Comparison of ENCODE assay signal across 13 cellular contexts in the genomic region with DNA sequence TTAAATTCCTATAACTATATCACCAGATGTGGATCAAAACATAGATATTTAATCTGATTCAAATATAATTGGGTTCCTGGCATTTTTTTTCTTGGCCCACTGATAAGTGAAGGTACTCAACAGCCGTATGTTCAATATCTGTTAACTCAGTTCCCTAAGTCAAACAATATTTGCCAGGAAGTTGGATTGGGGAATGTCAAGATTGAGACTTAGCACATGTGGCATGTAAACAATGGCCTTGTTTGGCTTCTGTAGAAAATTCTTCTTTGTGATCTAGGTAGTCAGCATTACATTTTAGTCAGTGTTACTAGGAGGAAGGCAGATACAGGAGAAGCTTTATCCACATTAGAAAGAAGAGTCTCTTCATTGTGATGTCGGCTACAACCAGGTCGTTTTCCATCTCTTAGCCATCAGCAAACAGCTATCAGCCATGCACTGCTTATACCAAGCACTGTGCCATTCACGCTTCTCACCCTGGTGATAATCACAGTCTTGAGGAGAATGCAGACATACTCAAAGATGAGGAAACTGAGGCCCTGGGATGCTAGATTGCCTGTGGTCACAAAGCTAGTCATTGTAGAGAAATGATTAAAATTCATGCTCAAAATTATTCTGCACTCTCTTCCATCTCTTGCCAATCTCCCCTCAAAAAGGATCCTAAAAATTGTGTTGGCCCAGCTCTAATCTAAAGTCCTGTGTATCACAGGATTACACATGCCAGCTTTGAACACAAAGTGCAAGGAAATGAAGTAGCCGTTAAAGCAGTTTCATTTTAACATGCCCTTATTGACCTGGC. TPM values are rescaled to one million over a fixed set of nuclear protein-coding genes. Genes with fewer than 3 reads are reported as not detected.
A peak's percentile ranks its signal among the peaks of the same experiment; 100 is the strongest.
DNase-seq lines count a peak whose midpoint lies in the region; ATAC-seq and TF ChIP-seq lines count a peak whose summit lies in the region.
"Had no signal": no experiment of that assay in that cellular context is flagged by ENCODE, and none has a peak within 500 bp of the region (broad histone marks: within the 10 kb centered on the region; RNA-seq: fewer than 3 reads in every experiment).

No MANE protein-coding gene starts in this region.

- H3K36me3 ChIP-seq in Caco-2 (ENCODE audit: control insufficient read depth, insufficient read depth, low read length) (no peaks in the 10 kb centered on the region), MG63 (no peaks in the 10 kb centered on the region; the same call in 1 of the 2 replicates)
- H3K36me3 ChIP-seq in naive thymus-derived CD4-positive, alpha-beta T cell (ENCODE audit: control insufficient read depth in 2 of 3, insufficient read depth in 3 of 3, low read length in 3 of 3) = no peaks in the 10 kb centered on the region

- CTCF ChIA-PET in Caco-2 (lab: Charles Lee) = interaction anchor here (1.1 kb wide), 1 partner anchor 42 kb away, joined by 5 read pairs; no protein-coding TSS in a partner anchor
- CTCF ChIA-PET in naive thymus-derived CD4-positive, alpha-beta T cell (lab: Charles Lee) = no interaction called here

- no peak overlapping the region for H3K27ac ChIP-seq in naive thymus-derived CD4-positive, alpha-beta T cell (ENCODE audit: low read depth, low read length)

- peaks cover 47% of the 10 kb centered on the region for H3K4me1 Mint-ChIP-seq in Caco-2 (ENCODE audit: low read depth, unreplicated experiment)
- H3K4me1 Mint-ChIP-seq in brain = peaks cover 40% of the 10 kb centered on the region
- peaks cover 4 to 27% (median 10%) of the 10 kb centered on the region in 7 donors for H3K4me1 Mint-ChIP-seq in naive thymus-derived CD4-positive, alpha-beta T cell

- ATAC-seq in naive thymus-derived CD4-positive, alpha-beta T cell = no peak
- no peak for ATAC-seq in GM18517 (IDR thresholded peaks at IDR 0.05; ENCODE audit: unreplicated experiment)

- TSS peak; percentile 96 for BruUV-seq in Caco-2 (replicated peaks; lab: Mats Ljungman, UMichigan)

- TF ChIP-seq CTCF in Caco-2 (IDR thresholded peaks at IDR 0.05; ENCODE audit: insufficient read depth in 1 of 2, low read depth in 1 of 2, low read length in 1 of 2, severe bottlenecking in 1 of 2, unreplicated experiment in 1 of 2) (no peak), brain (conservative IDR thresholded peaks at IDR 0.05) (no peak)

- H3K27ac Mint-ChIP-seq in Caco-2 (ENCODE audit: unreplicated experiment) (peak overlapping the region; percentile 83), brain (peak overlapping the region in 4 of 5 experiments; percentile 10 to 85 (median 54))
- peak overlapping the region in 2 of 9 donors; percentile 6 to 63 for H3K27ac Mint-ChIP-seq in naive thymus-derived CD4-positive, alpha-beta T cell
- H3K27ac Mint-ChIP-seq: naive B cell had no signal

- no peaks in the 10 kb centered on the region for H3K27me3 ChIP-seq in Caco-2 (replicated peaks; ENCODE audit: control insufficient read depth, insufficient read depth, low read length)
- H3K27me3 ChIP-seq in MG63 = no peaks in the 10 kb centered on the region
- no peaks in the 10 kb centered on the region for H3K27me3 ChIP-seq in naive thymus-derived CD4-positive, alpha-beta T cell (ENCODE audit: control insufficient read depth in 2 of 2, insufficient read depth in 2 of 2, low read length in 2 of 2)

- DNase-seq in Caco-2 (no peak), MG63 (no peak), GM19238 (ENCODE audit: insufficient read length, low spot score) (no peak), NCI-H510A treated with DMSO at 0.1 percent for 48 hours (lab: John Stamatoyannopoulos, UW) (no peak), midbrain (lab: John Stamatoyannopoulos, UW) (no peak)
- no peak for DNase-seq in naive thymus-derived CD4-positive, alpha-beta T cell
- DNase-seq: GF-D8; naive B cell; stimulated activated naive CD4-positive, alpha-beta T cell; SW 1271 had no signal

- H3K4me3 ChIP-seq in Caco-2 (ENCODE audit: low read depth, low read length) (peak overlapping the region; percentile 19), MG63 (peak overlapping the region; percentile 11)
- H3K4me3 ChIP-seq in naive thymus-derived CD4-positive, alpha-beta T cell (ENCODE audit: low read length) = no peak overlapping the region

- intact Hi-C loops in Caco-2 (cut with micrococcal nuclease; ENCODE audit: unreplicated experiment) = loop anchor here (1.0 to 2.0 kb wide), 3 partner anchors 8 to 64 kb away; a partner anchor contains a TSS
- intact Hi-C loops in naive thymus-derived CD4-positive, alpha-beta T cell (cut with micrococcal nuclease) = no loop called here

- H3K27me3 Mint-ChIP-seq in Caco-2 (ENCODE audit: insufficient read depth, unreplicated experiment) (no peaks in the 10 kb centered on the region), brain (peaks cover 10% of the 10 kb centered on the region)
- H3K27me3 Mint-ChIP-seq in naive thymus-derived CD4-positive, alpha-beta T cell = peaks cover 0 to 9% (median 0%) of the 10 kb centered on the region in 5 donors

- H3K9me3 Mint-ChIP-seq in Caco-2 (ENCODE audit: unreplicated experiment) (no peaks in the 10 kb centered on the region), brain (no peaks in the 10 kb centered on the region)
- H3K9me3 Mint-ChIP-seq in naive thymus-derived CD4-positive, alpha-beta T cell = peaks cover 0 to 4% (median 0%) of the 10 kb centered on the region in 11 donors
- H3K9me3 Mint-ChIP-seq: naive B cell had no signal

- H3K4me1 ChIP-seq in Caco-2 = peaks cover 50% of the 10 kb centered on the region
- H3K4me1 ChIP-seq in naive thymus-derived CD4-positive, alpha-beta T cell (ENCODE audit: control insufficient read depth in 2 of 2, insufficient read depth in 2 of 2, low read length in 2 of 2) = no peaks in the 10 kb centered on the region

- peak overlapping the region; percentile 68 for H3K4me3 Mint-ChIP-seq in Caco-2 (ENCODE audit: unreplicated experiment)
- H3K4me3 Mint-ChIP-seq in brain = peak overlapping the region in 4 of 5 experiments; percentile 6 to 60 (median 40)
- peak overlapping the region in 6 of 10 donors; percentile 15 to 46 (median 26) for H3K4me3 Mint-ChIP-seq in naive thymus-derived CD4-positive, alpha-beta T cell
- H3K4me3 Mint-ChIP-seq: naive B cell had no signal

- H3K9me3 ChIP-seq in Caco-2 = no peaks in the 10 kb centered on the region
- no peaks in the 10 kb centered on the region for H3K9me3 ChIP-seq in MG63
- no peaks in the 10 kb centered on the region for H3K9me3 ChIP-seq in naive thymus-derived CD4-positive, alpha-beta T cell (ENCODE audit: control insufficient read depth in 2 of 3, low read length in 3 of 3)

- POLR2A ChIA-PET in Caco-2 (lab: Charles Lee) = no interaction called here
- POLR2A ChIA-PET in naive thymus-derived CD4-positive, alpha-beta T cell (lab: Charles Lee) = no interaction called here

- H3K36me3 Mint-ChIP-seq in Caco-2 (ENCODE audit: insufficient read depth, unreplicated experiment) (peaks cover 6% of the 10 kb centered on the region), brain (no peaks in the 10 kb centered on the region)
- no peaks in the 10 kb centered on the region for H3K36me3 Mint-ChIP-seq in naive thymus-derived CD4-positive, alpha-beta T cell

RNA-seq across cellular contexts. Expression of a gene that starts 3.1 kb away (rescaled TPM):
- total RNA-seq in Caco-2 (2022) = 6.8 TPM in 2 replicates
- 3.1 and 4.8 TPM in 2 replicates for total RNA-seq in MG63 (2014; rRNA removed; shearing (Covaris generic); ENCODE audit: low replicate concordance)
- not detected for polyA plus RNA-seq in brain (ENCODE audit: insufficient read depth, low read depth, low replicate concordance)
- total RNA-seq in naive thymus-derived CD4-positive, alpha-beta T cell = not detected
- not detected for polyA plus RNA-seq in naive thymus-derived CD4-positive, alpha-beta T cell
- total RNA-seq: dermis microvascular lymphatic vessel endothelial cell had no signal
